ENCODE assay signal across 8 cellular contexts in the genomic region with DNA sequence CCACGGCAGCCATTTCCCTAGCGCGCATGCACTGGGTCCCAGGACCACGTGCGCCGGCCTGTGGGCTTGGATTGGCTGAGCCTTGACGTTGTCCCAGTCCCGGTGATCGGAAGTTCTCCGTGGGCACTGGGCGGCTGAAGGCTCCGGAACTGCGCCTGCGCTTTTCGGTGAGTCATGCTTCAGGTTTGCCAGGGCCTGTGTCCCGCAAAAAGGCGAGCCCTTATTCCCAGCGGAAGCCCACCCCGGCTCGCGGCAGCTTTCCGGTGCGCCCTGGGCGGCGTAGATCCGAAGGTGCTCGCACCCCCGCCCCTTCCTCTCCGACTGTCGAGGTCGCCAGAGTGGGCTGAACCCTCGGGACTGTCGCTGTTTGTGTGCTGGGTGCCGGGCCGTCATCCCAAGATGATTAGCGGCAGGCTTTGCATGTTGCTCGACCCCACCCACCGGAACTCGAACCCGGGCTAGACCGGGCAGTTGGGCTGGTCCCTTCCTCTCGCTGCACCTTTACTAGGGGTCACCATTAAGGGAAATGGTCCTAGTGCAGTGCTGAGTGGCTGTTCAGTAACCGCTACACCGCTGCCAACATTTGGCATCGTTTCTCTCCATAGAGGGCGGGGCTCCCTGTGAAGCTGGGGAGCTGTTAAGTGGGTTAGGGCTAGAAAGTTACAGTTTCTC. TPM values are rescaled to one million over a fixed set of nuclear protein-coding genes. Genes with fewer than 3 reads are reported as not detected.
DNase-seq lines count a peak whose midpoint lies in the region; ATAC-seq and TF ChIP-seq lines count a peak whose summit lies in the region.

A gene with protein sequence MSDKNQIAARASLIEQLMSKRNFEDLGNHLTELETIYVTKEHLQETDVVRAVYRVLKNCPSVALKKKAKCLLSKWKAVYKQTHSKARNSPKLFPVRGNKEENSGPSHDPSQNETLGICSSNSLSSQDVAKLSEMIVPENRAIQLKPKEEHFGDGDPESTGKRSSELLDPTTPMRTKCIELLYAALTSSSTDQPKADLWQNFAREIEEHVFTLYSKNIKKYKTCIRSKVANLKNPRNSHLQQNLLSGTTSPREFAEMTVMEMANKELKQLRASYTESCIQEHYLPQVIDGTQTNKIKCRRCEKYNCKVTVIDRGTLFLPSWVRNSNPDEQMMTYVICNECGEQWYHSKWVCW (plus strand): TSS at position 120 of the 672 bp plus-strand sequence. CDS start 9,368 bp downstream, outside the sequence.

- TF ChIP-seq CTCF in MM.1S (IDR thresholded peaks at IDR 0.05; ENCODE audit: low read length), result no peak
- no peak for TF ChIP-seq CTCF in foreskin fibroblast (IDR thresholded peaks at IDR 0.05; ENCODE audit: low read depth, low read length)
- TF ChIP-seq CTCF in neural cell (IDR thresholded peaks at IDR 0.05; ENCODE audit: poor library complexity, severe bottlenecking), result no peak

- H3K36me3 ChIP-seq in MM.1S (replicated peaks; ENCODE audit: insufficient read depth, low read length) (no peaks in the 10 kb centered on the region), neural cell (ENCODE audit: insufficient read depth, low read length) (no peaks in the 10 kb centered on the region)

- peaks cover 7% of the 10 kb centered on the region; the same call in 1 of the 2 replicates for H3K4me1 ChIP-seq in MM.1S (ENCODE audit: low read length)

- H3K4me3 Mint-ChIP-seq in stimulated activated naive CD8-positive, alpha-beta T cell treated with anti-CD3 and anti-CD28 coated beads, Interleukin-15, amount 100 ng/mL, for 72 hours, result peak within 1 kb of the TSS; percentile 76 to 82

- peak within 1 kb of the TSS; percentile 83 for H3K9ac ChIP-seq in MM.1S (ENCODE audit: low read length)
- H3K9ac ChIP-seq in neural cell (ENCODE audit: low read length), result peak within 1 kb of the TSS; percentile 83

- DNase-seq in GDM1 (lab: John Stamatoyannopoulos, UW) (peak; percentile 94), HCEC 1CT (peak; percentile 95), MM.1S (peak; percentile 96), SIG-M5 treated with dmso at 0.1 percent for 504 hours (lab: John Stamatoyannopoulos, UW; ENCODE audit: unreplicated experiment) (peak; percentile 91), foreskin fibroblast (peak; percentile 95 to 98)
- peak; percentile 73 to 95 (median 85) for DNase-seq in activated naive CD4-positive, alpha-beta T cell (lab: John Stamatoyannopoulos, UW)
- DNase-seq in stimulated activated naive CD8-positive, alpha-beta T cell treated with anti-CD3 and anti-CD28 coated beads, Interleukin-15, amount 100 ng/mL, for 72 hours, result peak; percentile 86 to 95

- H3K27ac ChIP-seq in MM.1S (ENCODE audit: low read length), result peak within 1 kb of the TSS; percentile 92
- peak within 1 kb of the TSS; percentile 79 for H3K27ac ChIP-seq in neural cell (ENCODE audit: low read length)

- peak within 1 kb of the TSS; percentile 79 for H3K4me3 ChIP-seq in MM.1S (ENCODE audit: low read length)
- H3K4me3 ChIP-seq in foreskin fibroblast (ENCODE audit: low read depth in 1 of 2, low read length in 2 of 2), result peak within 1 kb of the TSS; percentile 66 to 74
- H3K4me3 ChIP-seq in neural cell (ENCODE audit: low read length), result peak within 1 kb of the TSS; percentile 80

- peaks cover 18% of the 10 kb centered on the region for H3K4me1 Mint-ChIP-seq in stimulated activated naive CD8-positive, alpha-beta T cell treated with anti-CD3 and anti-CD28 coated beads, Interleukin-15, amount 100 ng/mL, for 72 hours

- peak within 1 kb of the TSS; percentile 73 for H2AFZ ChIP-seq in MM.1S (ENCODE audit: low read length)
- peak within 1 kb of the TSS; percentile 65 for H2AFZ ChIP-seq in neural cell (ENCODE audit: low read depth, low read length)

- H3K79me2 ChIP-seq in MM.1S (ENCODE audit: low read length) (peaks cover 14% of the 10 kb centered on the region), neural cell (replicated peaks; ENCODE audit: insufficient read depth, low read length) (no peaks in the 10 kb centered on the region)

- H3K27ac Mint-ChIP-seq in stimulated activated naive CD8-positive, alpha-beta T cell treated with anti-CD3 and anti-CD28 coated beads, Interleukin-15, amount 100 ng/mL, for 72 hours, result peak within 1 kb of the TSS; percentile 81 to 93

- no peak for TF ChIP-seq RAD21 in neural cell (conservative IDR thresholded peaks at IDR 0.05)

- H3K9me3 ChIP-seq in MM.1S (replicated peaks; ENCODE audit: insufficient read depth, low read length) (no peaks in the 10 kb centered on the region), neural cell (ENCODE audit: low read length) (no peaks in the 10 kb centered on the region)

- peak within 1 kb of the TSS; percentile 94 for H3K4me2 ChIP-seq in MM.1S (ENCODE audit: low read depth, low read length)
- H3K4me2 ChIP-seq in neural cell (ENCODE audit: low read length), result peak within 1 kb of the TSS; percentile 72

- peak; percentile 94 for ATAC-seq in stimulated activated naive CD8-positive, alpha-beta T cell treated with anti-CD3 and anti-CD28 coated beads, Interleukin-15, amount 100 ng/mL, for 72 hours

- H3K27me3 Mint-ChIP-seq in stimulated activated naive CD8-positive, alpha-beta T cell treated with anti-CD3 and anti-CD28 coated beads, Interleukin-15, amount 100 ng/mL, for 72 hours, result no peaks in the 10 kb centered on the region

- H3K9me3 Mint-ChIP-seq in stimulated activated naive CD8-positive, alpha-beta T cell treated with anti-CD3 and anti-CD28 coated beads, Interleukin-15, amount 100 ng/mL, for 72 hours, result no peaks in the 10 kb centered on the region

- peaks cover 9% of the 10 kb centered on the region; the same call in 1 of the 2 replicates for H3F3A ChIP-seq in MM.1S (ENCODE audit: insufficient read depth, low read length)
- no peaks in the 10 kb centered on the region for H3F3A ChIP-seq in neural cell (ENCODE audit: insufficient read depth, low read length, poor library complexity, severe bottlenecking)

- H4K20me1 ChIP-seq in MM.1S (ENCODE audit: insufficient read depth, low read length) (no peaks in the 10 kb centered on the region), neural cell (ENCODE audit: insufficient read depth) (no peaks in the 10 kb centered on the region)

- H3K27me3 ChIP-seq in MM.1S (replicated peaks; ENCODE audit: insufficient read depth, low read length) (no peaks in the 10 kb centered on the region), neural cell (ENCODE audit: insufficient read depth, low read depth, low read length) (no peaks in the 10 kb centered on the region)

- no peak for TF ChIP-seq EP300 in neural cell (conservative IDR thresholded peaks at IDR 0.05; ENCODE audit: poor library complexity, severe bottlenecking)

- H3K9me2 ChIP-seq in MM.1S (replicated peaks; ENCODE audit: insufficient read depth, low read length) (no peaks in the 10 kb centered on the region), neural cell (ENCODE audit: insufficient read depth, low read length) (no peaks in the 10 kb centered on the region)

TF ChIP-seq in neural cell, 6 proteins besides CTCF, POLR2A, EP300 and RAD21:
- TF ChIP-seq, protein P1, sequence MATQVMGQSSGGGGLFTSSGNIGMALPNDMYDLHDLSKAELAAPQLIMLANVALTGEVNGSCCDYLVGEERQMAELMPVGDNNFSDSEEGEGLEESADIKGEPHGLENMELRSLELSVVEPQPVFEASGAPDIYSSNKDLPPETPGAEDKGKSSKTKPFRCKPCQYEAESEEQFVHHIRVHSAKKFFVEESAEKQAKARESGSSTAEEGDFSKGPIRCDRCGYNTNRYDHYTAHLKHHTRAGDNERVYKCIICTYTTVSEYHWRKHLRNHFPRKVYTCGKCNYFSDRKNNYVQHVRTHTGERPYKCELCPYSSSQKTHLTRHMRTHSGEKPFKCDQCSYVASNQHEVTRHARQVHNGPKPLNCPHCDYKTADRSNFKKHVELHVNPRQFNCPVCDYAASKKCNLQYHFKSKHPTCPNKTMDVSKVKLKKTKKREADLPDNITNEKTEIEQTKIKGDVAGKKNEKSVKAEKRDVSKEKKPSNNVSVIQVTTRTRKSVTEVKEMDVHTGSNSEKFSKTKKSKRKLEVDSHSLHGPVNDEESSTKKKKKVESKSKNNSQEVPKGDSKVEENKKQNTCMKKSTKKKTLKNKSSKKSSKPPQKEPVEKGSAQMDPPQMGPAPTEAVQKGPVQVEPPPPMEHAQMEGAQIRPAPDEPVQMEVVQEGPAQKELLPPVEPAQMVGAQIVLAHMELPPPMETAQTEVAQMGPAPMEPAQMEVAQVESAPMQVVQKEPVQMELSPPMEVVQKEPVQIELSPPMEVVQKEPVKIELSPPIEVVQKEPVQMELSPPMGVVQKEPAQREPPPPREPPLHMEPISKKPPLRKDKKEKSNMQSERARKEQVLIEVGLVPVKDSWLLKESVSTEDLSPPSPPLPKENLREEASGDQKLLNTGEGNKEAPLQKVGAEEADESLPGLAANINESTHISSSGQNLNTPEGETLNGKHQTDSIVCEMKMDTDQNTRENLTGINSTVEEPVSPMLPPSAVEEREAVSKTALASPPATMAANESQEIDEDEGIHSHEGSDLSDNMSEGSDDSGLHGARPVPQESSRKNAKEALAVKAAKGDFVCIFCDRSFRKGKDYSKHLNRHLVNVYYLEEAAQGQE (IDR thresholded peaks at IDR 0.05; ENCODE audit: borderline replicate concordance), result peak; percentile 41
- peak; percentile 75 for TF ChIP-seq MXI1 (conservative IDR thresholded peaks at IDR 0.05; ENCODE audit: poor library complexity, severe bottlenecking)
- TF ChIP-seq EZH2 (IDR thresholded peaks at IDR 0.05; ENCODE audit: borderline replicate concordance, insufficient read depth, low read length, poor library complexity, severe bottlenecking), result no peak
- peak; percentile 86 for TF ChIP-seq POLR2AphosphoS5 (IDR thresholded peaks at IDR 0.05)
- no peak for TF ChIP-seq TAF1 (IDR thresholded peaks at IDR 0.05; ENCODE audit: low read depth)
- TF ChIP-seq SMC3 (conservative IDR thresholded peaks at IDR 0.05; ENCODE audit: poor library complexity), result no peak

RNA-seq across cellular contexts. Expression of the gene that starts here (rescaled TPM):
- 5.0 and 5.3 TPM in 2 replicates for polyA plus RNA-seq in neural cell
- 15.3 and 18.7 TPM in 2 replicates for polyA minus RNA-seq in neural cell

Comparison
In these comparisons a context has a peak if more than half of its experiments do, and no peak if none do; other contexts are left out.
1. Peak in every context shown above with its lines: DNase-seq, ATAC-seq, H3K4me3 ChIP-seq and H3K27ac ChIP-seq.